In the genomic region with DNA sequence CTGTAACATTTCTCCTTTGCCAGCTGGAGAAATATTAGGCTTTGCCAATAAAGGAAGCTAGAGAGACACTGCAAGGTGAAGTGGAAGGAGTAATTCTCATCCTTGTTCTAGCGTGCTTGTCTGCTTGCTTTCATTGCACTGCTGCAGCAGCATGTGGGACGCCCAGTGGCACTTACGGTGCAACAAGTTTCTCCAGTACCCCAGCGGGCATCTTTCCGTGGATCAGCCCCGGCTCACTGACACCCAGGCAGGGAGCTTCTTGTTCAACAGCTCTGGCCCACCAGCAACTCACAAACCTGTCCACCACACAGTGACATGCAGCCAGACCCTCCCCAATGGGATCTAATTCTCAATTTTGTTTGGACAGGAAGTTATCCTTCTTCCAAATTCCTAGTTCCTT, we compare ENCODE assay signal across 17 cellular contexts.
DNase-seq lines count a peak whose midpoint lies in the region; ATAC-seq and TF ChIP-seq lines count a peak whose summit lies in the region.
"Had no signal": no experiment of that assay in that cellular context is flagged by ENCODE, and none has a peak within 500 bp of the region (broad histone marks: within the 10 kb centered on the region; RNA-seq: fewer than 3 reads in every experiment).

No MANE protein-coding gene starts in this region.

- peak overlapping the region; percentile 43 for H3K9ac ChIP-seq in HUES6 (ENCODE audit: low read length)

- H3K27ac Mint-ChIP-seq in Caco-2 (ENCODE audit: unreplicated experiment) (peak overlapping the region; percentile 51), nephron (peak overlapping the region in 2 of 3 experiments; percentile 27 to 38)
- no peak overlapping the region for H3K27ac Mint-ChIP-seq in activated naive CD4-positive, alpha-beta T cell treated with anti-CD3 and anti-CD28 coated beads, Interleukin-2, amount 50 U/mL, for 72 hours
- H3K27ac Mint-ChIP-seq: B cell; CD4-positive, alpha-beta T cell; GM23338; H9; HFFc6 had no signal

- intact Hi-C loops in Caco-2 (cut with micrococcal nuclease; ENCODE audit: unreplicated experiment) (no loop called here), A673 (cut with micrococcal nuclease; ENCODE audit: unreplicated experiment) (no loop called here)

- WGBS in hepatocyte (ENCODE audit: low lambda C conversion rate, missing lambda C conversion rate): 85% methylated on average over 6 of the region's 6 CpGs

- H3K4me3 Mint-ChIP-seq in Caco-2 (ENCODE audit: unreplicated experiment) (no peak overlapping the region), nephron (no peak overlapping the region)
- H3K4me3 Mint-ChIP-seq: B cell; CD4-positive, alpha-beta T cell; GM23338; H9; HFFc6 had no signal

- BruUV-seq in Caco-2 (replicated peaks; lab: Mats Ljungman, UMichigan) (no TSS peak), A673 (replicated peaks; lab: Mats Ljungman, UMichigan) (no TSS peak)

- POLR2A ChIA-PET in Caco-2 (lab: Charles Lee) (no interaction called here), A673 (lab: Charles Lee; ENCODE audit: low non-redundant PET) (no interaction called here)

- peaks cover 8% of the 10 kb centered on the region for H3K79me2 ChIP-seq in hepatocyte

- no peaks in the 10 kb centered on the region for H4K20me1 ChIP-seq in hepatocyte (ENCODE audit: insufficient read depth, poor library complexity, severe bottlenecking)

- no peaks in the 10 kb centered on the region for H3K36me3 Mint-ChIP-seq in Caco-2 (ENCODE audit: insufficient read depth, unreplicated experiment)
- peaks cover 6% of the 10 kb centered on the region for H3K36me3 Mint-ChIP-seq in nephron (ENCODE audit: low read depth)
- H3K36me3 Mint-ChIP-seq in activated naive CD4-positive, alpha-beta T cell treated with anti-CD3 and anti-CD28 coated beads, Interleukin-2, amount 50 U/mL, for 72 hours: peaks cover 3 to 5% of the 10 kb centered on the region in 2 donors

- in situ Hi-C loops in HAP-1 (cut with MboI; ENCODE audit: low sequenced_read_pairs): no loop called here

- no peak overlapping the region for H2AFZ ChIP-seq in hepatocyte
- H2AFZ ChIP-seq: GM23338 had no signal

- no peak overlapping the region for H3K4me2 ChIP-seq in hepatocyte
- H3K4me2 ChIP-seq: GM23338 had no signal

- H3K9me3 Mint-ChIP-seq in Caco-2 (ENCODE audit: unreplicated experiment) (no peaks in the 10 kb centered on the region), nephron (no peaks in the 10 kb centered on the region)
- H3K9me3 Mint-ChIP-seq in activated naive CD4-positive, alpha-beta T cell treated with anti-CD3 and anti-CD28 coated beads, Interleukin-2, amount 50 U/mL, for 72 hours: no peaks in the 10 kb centered on the region
- H3K9me3 Mint-ChIP-seq: CD4-positive, alpha-beta T cell; HFFc6 had no signal

- no peak overlapping the region for H3K27ac ChIP-seq in HUES6 (ENCODE audit: low read depth, low read length)
- H3K27ac ChIP-seq in hepatocyte: peak overlapping the region; percentile 24
- H3K27ac ChIP-seq in A673 (ENCODE audit: low read depth, low read length, poor library complexity, severe bottlenecking): no peak overlapping the region

- DNase-seq in Caco-2 (no peak), hepatocyte (ENCODE audit: low spot score) (no peak), HAP-1 (ENCODE audit: low spot score in 2 of 2) (no peak), dermis blood vessel endothelial cell (no peak), A673 (ENCODE audit: low spot score) (no peak)
- DNase-seq in activated naive CD4-positive, alpha-beta T cell treated with anti-CD3 and anti-CD28 coated beads, Interleukin-2, amount 50 U/mL, for 72 hours (ENCODE audit: low spot score in 2 of 2): no peak
- DNase-seq: C1 segment of cervical spinal cord; CD4-positive, alpha-beta T cell; DMS153; DMS79 treated with DMSO at 0.1 percent for 48 hours; EL; H9; HFFc6 had no signal

- H3K4me1 Mint-ChIP-seq in Caco-2 (ENCODE audit: low read depth, unreplicated experiment) (peaks cover 7% of the 10 kb centered on the region), nephron (peaks cover 22% of the 10 kb centered on the region)
- H3K4me1 Mint-ChIP-seq: B cell had no signal

- no peaks in the 10 kb centered on the region for H3K27me3 ChIP-seq in Caco-2 (replicated peaks; ENCODE audit: control insufficient read depth, insufficient read depth, low read length)
- no peaks in the 10 kb centered on the region for H3K27me3 ChIP-seq in HUES6 (ENCODE audit: control insufficient read depth, insufficient read depth, low read length)
- no peaks in the 10 kb centered on the region for H3K27me3 ChIP-seq in hepatocyte
- no peaks in the 10 kb centered on the region for H3K27me3 ChIP-seq in HAP-1 (ENCODE audit: low read depth)
- H3K27me3 ChIP-seq in A673 (replicated peaks; ENCODE audit: insufficient read depth, low read depth, low read length, poor library complexity): no peaks in the 10 kb centered on the region

- H3K9me3 ChIP-seq in Caco-2: no peaks in the 10 kb centered on the region
- peaks cover under 1% of the 10 kb centered on the region; the same call in 1 of the 2 replicates for H3K9me3 ChIP-seq in HUES6 (ENCODE audit: control insufficient read depth, insufficient read depth, low read depth, low read length)
- no peaks in the 10 kb centered on the region for H3K9me3 ChIP-seq in hepatocyte (ENCODE audit: low read depth)
- H3K9me3 ChIP-seq in HAP-1: no peaks in the 10 kb centered on the region
- no peaks in the 10 kb centered on the region for H3K9me3 ChIP-seq in A673 (ENCODE audit: low read depth, low read length, poor library complexity, severe bottlenecking)

- ATAC-seq in activated naive CD4-positive, alpha-beta T cell treated with anti-CD3 and anti-CD28 coated beads, Interleukin-2, amount 50 U/mL, for 72 hours: no peak

- H3K9me2 ChIP-seq in hepatocyte (replicated peaks; ENCODE audit: insufficient read depth): no peaks in the 10 kb centered on the region

- H3K4me1 ChIP-seq in Caco-2 (peaks cover 15% of the 10 kb centered on the region), HUES6 (ENCODE audit: control insufficient read depth, insufficient read depth, low read length) (peaks cover 10% of the 10 kb centered on the region; the same call in 1 of the 2 replicates), hepatocyte (ENCODE audit: insufficient read depth) (peaks cover 25% of the 10 kb centered on the region), HAP-1 (peaks cover 40% of the 10 kb centered on the region), A673 (ENCODE audit: insufficient read depth, low read length, poor library complexity, severe bottlenecking) (no peaks in the 10 kb centered on the region)

- H3K4me3 ChIP-seq in Caco-2 (ENCODE audit: low read depth, low read length) (no peak overlapping the region), HUES6 (ENCODE audit: low read depth, low read length) (no peak overlapping the region), hepatocyte (no peak overlapping the region), HAP-1 (no peak overlapping the region), A673 (ENCODE audit: low read depth, low read length, poor library complexity, severe bottlenecking) (no peak overlapping the region)
- H3K4me3 ChIP-seq: GM23338 had no signal

- CTCF ChIA-PET in Caco-2 (lab: Charles Lee): no interaction called here
- CTCF ChIA-PET in A673 (lab: Charles Lee): no interaction called here

- TF ChIP-seq CTCF in Caco-2 (IDR thresholded peaks at IDR 0.05; ENCODE audit: insufficient read depth in 1 of 2, low read depth in 1 of 2, low read length in 1 of 2, severe bottlenecking in 1 of 2, unreplicated experiment in 1 of 2) (no peak), hepatocyte (IDR thresholded peaks at IDR 0.05; ENCODE audit: poor library complexity) (no peak), nephron (IDR thresholded peaks at IDR 0.05; ENCODE audit: unreplicated experiment in 3 of 3) (no peak), A673 (conservative IDR thresholded peaks at IDR 0.05; ENCODE audit: low read depth, low read length) (no peak)

- no peaks in the 10 kb centered on the region for H3K27me3 Mint-ChIP-seq in Caco-2 (ENCODE audit: insufficient read depth, unreplicated experiment)
- no peaks in the 10 kb centered on the region for H3K27me3 Mint-ChIP-seq in nephron (ENCODE audit: low read depth)
- H3K27me3 Mint-ChIP-seq: CD4-positive, alpha-beta T cell had no signal

- H3K36me3 ChIP-seq in Caco-2 (ENCODE audit: control insufficient read depth, insufficient read depth, low read length): no peaks in the 10 kb centered on the region
- no peaks in the 10 kb centered on the region for H3K36me3 ChIP-seq in HUES6 (ENCODE audit: control insufficient read depth, insufficient read depth, low read length)
- H3K36me3 ChIP-seq in hepatocyte (replicated peaks; ENCODE audit: insufficient read depth, low read depth): no peaks in the 10 kb centered on the region
- no peaks in the 10 kb centered on the region for H3K36me3 ChIP-seq in HAP-1 (replicated peaks)
- H3K36me3 ChIP-seq in A673 (ENCODE audit: insufficient read depth, low read length, poor library complexity, severe bottlenecking): no peaks in the 10 kb centered on the region

Comparison
In these comparisons a context has a peak if more than half of its experiments do, and no peak if none do; other contexts are left out.
1. H3K27ac Mint-ChIP-seq: peak in Caco-2 (single experiment) and nephron (2 of 3); none in activated naive CD4-positive, alpha-beta T cell treated with anti-CD3 and anti-CD28 coated beads, Interleukin-2, amount 50 U/mL, for 72 hours (0 of 2).